Comparison of ENCODE assay signal across 11 cellular contexts in genomic region chr2:71934595-71935263, GRCh38.
A peak's percentile ranks its signal among the peaks of the same experiment; 100 is the strongest.
DNase-seq lines count a peak whose midpoint lies in the region; ATAC-seq, FAIRE-seq and TF ChIP-seq lines count a peak whose summit lies in the region.
"Had no signal": no experiment of that assay in that cellular context is flagged by ENCODE, and none has a peak within 500 bp of the region (broad histone marks: within the 10 kb centered on the region; RNA-seq: fewer than 3 reads in every experiment).

No MANE protein-coding gene starts in this region.

- no peaks in the 10 kb centered on the region for H3K4me1 ChIP-seq in HepG2 (ENCODE audit: insufficient read depth, low read length)
- H3K4me1 ChIP-seq in upper lobe of left lung = peaks cover 0 to 5% (median 2%) of the 10 kb centered on the region in 4 donors

- intact Hi-C loops in HepG2 (cut with micrococcal nuclease; ENCODE audit: unreplicated experiment) = loop anchor here (5.0 kb wide), 1 partner anchor 808 kb away; no protein-coding TSS in a partner anchor

- WGBS in HepG2 (ENCODE audit: low lambda C conversion rate) = 13% methylated on average over 4 of the region's 4 CpGs
- WGBS in upper lobe of left lung, 2 donors = 69% methylated on average over 4 of the region's 4 CpGs; no CpG with 5 or more reads in 1 of the 2 donors

- H3K4me3 ChIP-seq in astrocyte of the spinal cord (ENCODE audit: low read depth, low read length) (no peak overlapping the region), HepG2 (replicated peaks in 1 of 3; ENCODE audit: insufficient read depth in 1 of 3, low read depth in 2 of 3, low read length in 3 of 3) (no peak overlapping the region), upper lobe of left lung (no peak overlapping the region)

- CTCF ChIA-PET in HepG2 (lab: Yijun Ruan, JAX; ENCODE audit: low intra/inter-chr PET ratio, low total read pairs) = interaction anchor here (1.4 kb wide), 1 partner anchor 645 kb away, joined by 3 read pairs; no protein-coding TSS in a partner anchor

- BruUV-seq in HepG2 (replicated peaks; lab: Mats Ljungman, UMichigan) = no TSS peak

- no peak for FAIRE-seq in HepG2 (lab: Jason Lieb, UNC)
- no peak for FAIRE-seq in D721Med (lab: Jason Lieb, UNC)

- H3K27me3 ChIP-seq in HepG2 (ENCODE audit: control insufficient read depth in 1 of 2, insufficient read depth in 2 of 2, low read length in 2 of 2) (peaks cover 7 to 63% of the 10 kb centered on the region in 2 experiments; a peak in 3 of 5 replicates), upper lobe of left lung (no peaks in the 10 kb centered on the region)

- DNase-seq in NCI-H2171 treated with DMSO at 0.1 percent for 48 hours (lab: John Stamatoyannopoulos, UW) (peak; percentile 9), NCI-H2171 (lab: John Stamatoyannopoulos, UW) (no peak), astrocyte of the spinal cord (ENCODE audit: low read depth, low spot score) (peak; percentile 7), HepG2 (ENCODE audit: low spot score) (no peak), upper lobe of left lung (no peak), NCI-H82 treated with DMSO at 0.1 percent for 48 hours (lab: John Stamatoyannopoulos, UW; ENCODE audit: unreplicated experiment) (no peak), D721Med (ENCODE audit: insufficient read length, low spot score) (no peak)
- DNase-seq: 8988T; effector memory CD4-positive, alpha-beta T cell; stimulated activated CD4-positive, alpha-beta T cell treated with anti-CD3 and anti-CD28 coated beads, Interleukin-12 subunit alpha, Interleukin-12 subunit beta, amount 100 ng/mL, for 4 hours had no signal

- TF ChIP-seq RAD21 in HepG2 (CRISPR knock-in tag; IDR thresholded peaks at IDR 0.05) = no peak

- TF ChIP-seq POLR2A in HepG2 (IDR thresholded peaks at IDR 0.05; ENCODE audit: insufficient read depth in 1 of 2, low read depth in 2 of 2, low read length in 2 of 2) (no peak), upper lobe of left lung (IDR thresholded peaks at IDR 0.05) (no peak)

- H3K36me3 ChIP-seq in HepG2 (replicated peaks in 1 of 2; ENCODE audit: control insufficient read depth in 1 of 2, insufficient read depth in 2 of 2, low read length in 2 of 2) (no peaks in the 10 kb centered on the region), upper lobe of left lung (no peaks in the 10 kb centered on the region)

- TF ChIP-seq CTCF in astrocyte of the spinal cord (IDR thresholded peaks at IDR 0.05; ENCODE audit: low read depth, low read length) (no peak), HepG2 (CRISPR knock-in tag; IDR thresholded peaks at IDR 0.05) (no peak), upper lobe of left lung (IDR thresholded peaks at IDR 0.05) (no peak), D721Med (IDR thresholded peaks at IDR 0.05; ENCODE audit: insufficient read depth, missing control alignments) (no peak)

- no peaks in the 10 kb centered on the region for H3K79me2 ChIP-seq in HepG2 (ENCODE audit: insufficient read depth, low read length)

- H4K20me1 ChIP-seq in HepG2 (ENCODE audit: insufficient read depth, low read length) = no peaks in the 10 kb centered on the region

- ATAC-seq in HepG2 = no peak; the same call in 2 of the 3 replicates
- peak in 1 of 2 donors; percentile 76 for ATAC-seq in upper lobe of left lung (ENCODE audit: low FRiP score in 2 of 2)
- no peak for ATAC-seq in HG03571 (IDR thresholded peaks at IDR 0.05; ENCODE audit: unreplicated experiment)

- POLR2A ChIA-PET in HepG2 (lab: Yijun Ruan, JAX) = no interaction called here

- H3K9ac ChIP-seq in HepG2 (ENCODE audit: insufficient read depth, low read depth, low read length) = no peak overlapping the region

- no peak overlapping the region for H2AFZ ChIP-seq in HepG2 (ENCODE audit: low read length)

- no peak overlapping the region for H3K4me2 ChIP-seq in HepG2 (ENCODE audit: low read depth, low read length)

- TF ChIP-seq EP300 in HepG2 (IDR thresholded peaks at IDR 0.05; ENCODE audit: low read depth in 2 of 2, low read length in 2 of 2) (no peak), HepG2 (CRISPR knock-in tag; IDR thresholded peaks at IDR 0.05; ENCODE audit: borderline replicate concordance) (no peak), upper lobe of left lung (IDR thresholded peaks at IDR 0.05) (peak in 3 of 4 donors; percentile 34 to 40 (median 39))

- H3K9me3 ChIP-seq in HepG2 (ENCODE audit: low read length) = no peaks in the 10 kb centered on the region
- H3K9me3 ChIP-seq in upper lobe of left lung = no peaks in the 10 kb centered on the region

- in situ Hi-C loops in astrocyte of the spinal cord (cut with HindIII; ENCODE audit: low sequenced_read_pairs) (no loop called here), HepG2 (cut with HindIII; ENCODE audit: extremely low pct_ligation_motif_present, low pct_unique_long_range_greater_than_20kb) (no loop called here)

- no peak overlapping the region for H3K27ac ChIP-seq in HepG2 (ENCODE audit: extremely low read length, insufficient read depth, low read length)
- H3K27ac ChIP-seq in upper lobe of left lung = peak overlapping the region in 3 of 4 donors; percentile 24 to 52 (median 39)

TF ChIP-seq in HepG2, 621 proteins besides CTCF, POLR2A, EP300 and RAD21:
- TF ChIP-seq ZNF652 (CRISPR knock-in tag; IDR thresholded peaks at IDR 0.05; ENCODE audit: borderline replicate concordance, low read depth) (no peak), ZNF629 (CRISPR knock-in tag; conservative IDR thresholded peaks at IDR 0.05) (peak; percentile 88), CEBPB (IDR thresholded peaks at IDR 0.05; ENCODE audit: borderline replicate concordance, low read depth, low read length) (peak; percentile 88), ATF4 (CRISPR knock-in tag; IDR thresholded peaks at IDR 0.05) (peak in 1 of 2 experiments; percentile 79; a peak in 2 of 4 replicates), ATF7 (IDR thresholded peaks at IDR 0.05) (peak; percentile 31; the same call in 1 of the 2 replicates), ATF7 (CRISPR knock-in tag; IDR thresholded peaks at IDR 0.05) (no peak), ATF3 (CRISPR knock-in tag; IDR thresholded peaks at IDR 0.05) (0 out of 2 replicates have a peak, but pooled peaks have one; percentile 35), ZBTB33 (CRISPR knock-in tag; IDR thresholded peaks at IDR 0.05) (peak; percentile 65; the same call in 1 of the 2 replicates), SP2 (CRISPR knock-in tag; IDR thresholded peaks at IDR 0.05) (no peak), ZBTB7B (CRISPR knock-in tag; IDR thresholded peaks at IDR 0.05) (no peak), FOSL2 (CRISPR knock-in tag; IDR thresholded peaks at IDR 0.05) (0 out of 2 replicates have a peak, but pooled peaks have one; percentile 20), MYNN (CRISPR knock-in tag; IDR thresholded peaks at IDR 0.05; ENCODE audit: low read depth) (no peak), CEBPG (CRISPR knock-in tag; IDR thresholded peaks at IDR 0.05) (peak; percentile 78)

Comparison
In these comparisons a context has a peak if more than half of its experiments do, and no peak if none do; other contexts are left out.
1. DNase-seq: peak in NCI-H2171 treated with DMSO at 0.1 percent for 48 hours (single experiment) and astrocyte of the spinal cord (single experiment); none in NCI-H2171 (single experiment), HepG2 (single experiment), upper lobe of left lung (0 of 2), NCI-H82 treated with DMSO at 0.1 percent for 48 hours (single experiment) and D721Med (single experiment).